Comparison of ENCODE assay signal across 10 cellular contexts in genomic region chr7:73716318-73716890, GRCh38. TPM values are rescaled to one million over a fixed set of nuclear protein-coding genes. Genes with fewer than 3 reads are reported as not detected.
A peak's percentile ranks its signal among the peaks of the same experiment; 100 is the strongest.
DNase-seq lines count a peak whose midpoint lies in the region; ATAC-seq and TF ChIP-seq lines count a peak whose summit lies in the region.
"Had no signal": no experiment of that assay in that cellular context is flagged by ENCODE, and none has a peak within 500 bp of the region (broad histone marks: within the 10 kb centered on the region; RNA-seq: fewer than 3 reads in every experiment).

No MANE protein-coding gene starts in this region.

- peaks cover 39% of the 10 kb centered on the region for H3K4me1 ChIP-seq in Loucy (ENCODE audit: insufficient read depth, low read length, poor library complexity, severe bottlenecking)
- peaks cover 3 to 4% of the 10 kb centered on the region in 2 donors for H3K4me1 ChIP-seq in neuronal stem cell (ENCODE audit: control insufficient read depth in 2 of 2, insufficient read depth in 1 of 2, low read depth in 1 of 2, low read length in 2 of 2)

- peaks cover 10% of the 10 kb centered on the region for H3K79me1 ChIP-seq in neuronal stem cell (ENCODE audit: low read depth, low read length)

- H4K91ac ChIP-seq in neuronal stem cell (ENCODE audit: low read depth, low read length, poor library complexity): no peak overlapping the region

- H3K4me1 Mint-ChIP-seq in CD14-positive monocyte: peaks cover 43% of the 10 kb centered on the region
- H3K4me1 Mint-ChIP-seq in central memory CD8-positive, alpha-beta T cell: peaks cover 36% of the 10 kb centered on the region

- peaks cover 0 to 30% (median 14%) of the 10 kb centered on the region in 7 donors for H3K9me3 Mint-ChIP-seq in CD14-positive monocyte
- no peaks in the 10 kb centered on the region for H3K9me3 Mint-ChIP-seq in central memory CD8-positive, alpha-beta T cell

- no peaks in the 10 kb centered on the region for H3K36me3 ChIP-seq in Loucy (ENCODE audit: insufficient read depth, low read length)
- no peaks in the 10 kb centered on the region for H3K36me3 ChIP-seq in neuronal stem cell (replicated peaks in 1 of 2; ENCODE audit: control insufficient read depth in 2 of 2, insufficient read depth in 2 of 2, low read length in 2 of 2)
- H3K36me3 ChIP-seq: heart right ventricle, prostate gland had no signal

- no peak overlapping the region for H2BK12ac ChIP-seq in neuronal stem cell (ENCODE audit: low read length)

- H3K27ac ChIP-seq in neuronal stem cell (replicated peaks; ENCODE audit: low read length): no peak overlapping the region
- H3K27ac ChIP-seq: heart right ventricle, prostate gland had no signal

- H2BK5ac ChIP-seq in neuronal stem cell (ENCODE audit: low read length): no peak overlapping the region

- peaks cover 88 to 97% (median 92%) of the 10 kb centered on the region in 3 donors for H3K27me3 Mint-ChIP-seq in CD14-positive monocyte (ENCODE audit: low read depth in 3 of 3)
- no peaks in the 10 kb centered on the region for H3K27me3 Mint-ChIP-seq in central memory CD8-positive, alpha-beta T cell

- H3K36me3 Mint-ChIP-seq in CD14-positive monocyte: peaks cover 6 to 21% of the 10 kb centered on the region in 2 donors
- H3K36me3 Mint-ChIP-seq in central memory CD8-positive, alpha-beta T cell (ENCODE audit: insufficient read depth): peaks cover 10% of the 10 kb centered on the region

- no peak overlapping the region for H3K4me3 ChIP-seq in Loucy (ENCODE audit: low read length, poor library complexity, severe bottlenecking)
- H3K4me3 ChIP-seq in neuronal stem cell (ENCODE audit: low read length in 2 of 2): no peak overlapping the region
- H3K4me3 ChIP-seq: heart right ventricle, prostate gland had no signal

- H3F3A ChIP-seq in Loucy (ENCODE audit: low read depth): 0 out of 2 replicates have a peak, but pooled peaks cover 3% of the 10 kb centered on the region

- intact Hi-C loops in CD14-positive monocyte (cut with micrococcal nuclease): no loop called here

- no peak overlapping the region for H2BK120ac ChIP-seq in neuronal stem cell (ENCODE audit: low read depth, low read length)

- peak overlapping the region; percentile 6 for H2AK5ac ChIP-seq in neuronal stem cell (ENCODE audit: low read depth, low read length)

- H2AFZ ChIP-seq in Loucy (ENCODE audit: low read length): no peak overlapping the region
- no peak overlapping the region for H2AFZ ChIP-seq in neuronal stem cell (ENCODE audit: low read length)

- WGBS in neuronal stem cell (ENCODE audit: extremely low coverage in 2 of 2, insufficient read length in 2 of 2, insufficient replicate concordance in 1 of 2), 2 donors: no CpG with 5 or more reads among the region's 4 CpGs

- no peak for DNase-seq in CD14-positive monocyte (ENCODE audit: low spot score)
- no peak for DNase-seq in central memory CD8-positive, alpha-beta T cell (ENCODE audit: low spot score in 2 of 2)
- DNase-seq in neuronal stem cell (ENCODE audit: low spot score): no peak
- no peak for DNase-seq in GF-D8 (lab: John Stamatoyannopoulos, UW)
- no peak for DNase-seq in glomerular visceral epithelial cell (ENCODE audit: extremely low spot score)
- DNase-seq: effector CD8-positive, alpha-beta T cell; heart right ventricle had no signal

- H3K9ac ChIP-seq in Loucy (ENCODE audit: low read depth, low read length, poor library complexity, severe bottlenecking) (no peak overlapping the region), neuronal stem cell (ENCODE audit: low read depth, low read length, poor library complexity) (no peak overlapping the region)

- no peaks in the 10 kb centered on the region for H3K9me2 ChIP-seq in Loucy (replicated peaks; ENCODE audit: low read depth, low read length)

- TF ChIP-seq CTCF in CD14-positive monocyte (IDR thresholded peaks at IDR 0.05) (no peak), Loucy (conservative IDR thresholded peaks at IDR 0.05; ENCODE audit: low read length) (no peak)

- no peaks in the 10 kb centered on the region for H3K9me3 ChIP-seq in Loucy (ENCODE audit: insufficient read depth, low read depth, low read length)
- no peaks in the 10 kb centered on the region for H3K9me3 ChIP-seq in neuronal stem cell (replicated peaks in 1 of 2; ENCODE audit: control insufficient read depth in 2 of 2, insufficient read depth in 1 of 2, low read depth in 1 of 2, low read length in 2 of 2)
- H3K9me3 ChIP-seq: heart right ventricle, prostate gland had no signal

- H3K18ac ChIP-seq in neuronal stem cell (ENCODE audit: low read length): no peak overlapping the region

- H3K79me2 ChIP-seq in Loucy (ENCODE audit: insufficient read depth, low read length): no peaks in the 10 kb centered on the region

- H2BK15ac ChIP-seq in neuronal stem cell (ENCODE audit: low read length): no peak overlapping the region

- no peak overlapping the region for H3K4ac ChIP-seq in neuronal stem cell (ENCODE audit: low read length)

- no peak overlapping the region for H3K23ac ChIP-seq in neuronal stem cell (ENCODE audit: low read depth, low read length, poor library complexity)

- H4K8ac ChIP-seq in neuronal stem cell (ENCODE audit: low read depth, low read length): no peak overlapping the region

- H3K27ac Mint-ChIP-seq in CD14-positive monocyte: peak overlapping the region in 5 of 7 donors; percentile 23 to 89 (median 60)
- peak overlapping the region; percentile 16 for H3K27ac Mint-ChIP-seq in central memory CD8-positive, alpha-beta T cell (ENCODE audit: low read depth)

- H3K4me3 Mint-ChIP-seq in CD14-positive monocyte: peak overlapping the region; percentile 56 to 79
- H3K4me3 Mint-ChIP-seq in central memory CD8-positive, alpha-beta T cell: no peak overlapping the region

- no peak overlapping the region for H3K14ac ChIP-seq in neuronal stem cell (ENCODE audit: low read length)

- peak overlapping the region; percentile 43 for H3K4me2 ChIP-seq in Loucy (ENCODE audit: low read depth, low read length, poor library complexity, severe bottlenecking)
- no peak overlapping the region for H3K4me2 ChIP-seq in neuronal stem cell (ENCODE audit: insufficient read depth, low read length, poor library complexity, severe bottlenecking)

- no peak for ATAC-seq in central memory CD8-positive, alpha-beta T cell (replicated peaks; ENCODE audit: extremely low read depth, poor library complexity, severe bottlenecking)
- ATAC-seq in GM18909 (IDR thresholded peaks at IDR 0.05; ENCODE audit: poor library complexity, unreplicated experiment): no peak

- peaks cover 40% of the 10 kb centered on the region for H4K20me1 ChIP-seq in Loucy (ENCODE audit: insufficient read depth, low read length, poor library complexity, severe bottlenecking)

- peaks cover 61% of the 10 kb centered on the region for H3K27me3 ChIP-seq in Loucy (ENCODE audit: insufficient read depth, low read length, poor library complexity, severe bottlenecking)
- peaks cover 0 to 22% (median 8%) of the 10 kb centered on the region in 3 experiments for H3K27me3 ChIP-seq in neuronal stem cell (ENCODE audit: control insufficient read depth in 3 of 3, insufficient read depth in 3 of 3, low read depth in 1 of 3, low read length in 3 of 3)

RNA-seq across cellular contexts. Expression of gene STX1A, which starts 3.1 kb away (rescaled TPM):
- polyA plus RNA-seq in CD14-positive monocyte: under 1 TPM; 0.27 to 0.37 TPM
- 20.3 TPM for polyA plus RNA-seq in neuronal stem cell (2013, experiment 1 of 2)
- 17.6 TPM for polyA plus RNA-seq in neuronal stem cell (2013, experiment 2 of 2)

RNA-seq across cellular contexts. Expression of gene ABHD11, which starts 22.2 kb away (rescaled TPM):
- polyA plus RNA-seq in CD14-positive monocyte: 10 to 100 TPM; 20.3 to 22.1 TPM
- 17.1 TPM for polyA plus RNA-seq in neuronal stem cell (2013, experiment 1 of 2)
- 16.7 TPM for polyA plus RNA-seq in neuronal stem cell (2013, experiment 2 of 2)

RNA-seq across cellular contexts. Expression of gene BUD23, which starts 33.0 kb away (rescaled TPM):
- polyA plus RNA-seq in CD14-positive monocyte: 10 to 100 TPM; 44.5 to 51.9 TPM
- 69.9 TPM for polyA plus RNA-seq in neuronal stem cell (2013, experiment 1 of 2)
- 73.3 TPM for polyA plus RNA-seq in neuronal stem cell (2013, experiment 2 of 2)

RNA-seq across cellular contexts. Expression of gene DNAJC30, which starts 33.2 kb away (rescaled TPM):
- 1 to 10 TPM; 3.2 to 5.2 TPM for polyA plus RNA-seq in CD14-positive monocyte
- polyA plus RNA-seq in neuronal stem cell (2013, experiment 1 of 2): 3.3 TPM
- 3.4 TPM for polyA plus RNA-seq in neuronal stem cell (2013, experiment 2 of 2)

RNA-seq across cellular contexts. Expression of gene VPS37D, which starts 48.8 kb away (rescaled TPM):
- not detected for polyA plus RNA-seq in CD14-positive monocyte
- 20.6 TPM for polyA plus RNA-seq in neuronal stem cell (2013, experiment 1 of 2)
- 19.3 TPM for polyA plus RNA-seq in neuronal stem cell (2013, experiment 2 of 2)
